In genomic region chr22:33921576-33922181, GRCh38 we compare ENCODE assay signal across 8 cellular contexts. TPM values are rescaled to one million over a fixed set of nuclear protein-coding genes. Genes with fewer than 3 reads are reported as not detected.
DNase-seq lines count a peak whose midpoint lies in the region; ATAC-seq and TF ChIP-seq lines count a peak whose summit lies in the region.

No MANE protein-coding gene starts in this region.

- H3K4me1 ChIP-seq in HAP-1 (peaks cover 16% of the 10 kb centered on the region), SK-N-SH (ENCODE audit: control insufficient read depth in 1 of 2, insufficient read depth in 2 of 2, low read depth in 1 of 2, low read length in 1 of 2) (peaks cover 0 to 21% of the 10 kb centered on the region in 2 experiments; a peak in 2 of 4 replicates)

- POLR2A ChIA-PET in SK-N-SH (lab: Yijun Ruan, JAX) = no interaction called here

- peaks cover 6% of the 10 kb centered on the region for H3F3A ChIP-seq in SK-N-SH (replicated peaks; ENCODE audit: insufficient read depth)

- ATAC-seq in left colon = peak; percentile 40
- ATAC-seq in GM21528 (IDR thresholded peaks at IDR 0.05; ENCODE audit: low FRiP score, unreplicated experiment) = no peak

- H3K27ac ChIP-seq in SK-N-SH (ENCODE audit: low read depth in 2 of 2, low read length in 1 of 2) = no peak overlapping the region; a peak in 1 of 4 replicates

- H3K79me2 ChIP-seq in SK-N-SH (ENCODE audit: insufficient read depth) = no peaks in the 10 kb centered on the region

- H3K9ac ChIP-seq in SK-N-SH = peak overlapping the region; percentile 52; the same call in 1 of the 2 replicates

- H3K4me3 ChIP-seq in HAP-1 = peak overlapping the region; percentile 50
- H3K4me3 ChIP-seq in SK-N-SH (ENCODE audit: low read depth in 2 of 2, low read length in 1 of 2) = peak overlapping the region; percentile 54 to 82

- TF ChIP-seq RAD21 in SK-N-SH (IDR thresholded peaks at IDR 0.05; ENCODE audit: low read length) = no peak

- H4K20me1 ChIP-seq in SK-N-SH (ENCODE audit: insufficient read depth) = 0 out of 2 replicates have a peak, but pooled peaks cover 9% of the 10 kb centered on the region

- intact Hi-C loops in left colon (cut with DNase I, micrococcal nuclease) = loop anchor here in 1 of 2 donors (10.0 kb wide), 1 partner anchor 397 kb away; no protein-coding TSS in a partner anchor

- H3K9me3 ChIP-seq in HAP-1 (no peaks in the 10 kb centered on the region), SK-N-SH (no peaks in the 10 kb centered on the region)

- peak overlapping the region; percentile 100 for H3K4me2 ChIP-seq in SK-N-SH

- no peaks in the 10 kb centered on the region for H3K9me2 ChIP-seq in SK-N-SH

- H2AFZ ChIP-seq in SK-N-SH (ENCODE audit: low read depth) = peak overlapping the region; percentile 100

- peak; percentile 25 for DNase-seq in ACHN
- peak; percentile 58 to 87 for DNase-seq in HAP-1 (ENCODE audit: low spot score in 2 of 2)
- peak; percentile 84 for DNase-seq in SK-N-SH
- DNase-seq in dedifferentiated amniotic fluid mesenchymal stem cell (ENCODE audit: extremely low spot score) = peak; percentile 34
- DNase-seq in left colon = peak; percentile 54 to 71
- DNase-seq in stimulated activated CD4-positive, alpha-beta T cell treated with anti-CD3 and anti-CD28 coated beads, Interleukin-2, amount 100 ng/mL, for 24 hours = peak; percentile 20 to 38
- no peak for DNase-seq in COLO829 (ENCODE audit: low spot score)

- H3K27me3 ChIP-seq in HAP-1 (ENCODE audit: low read depth) (no peaks in the 10 kb centered on the region), SK-N-SH (ENCODE audit: insufficient read depth) (no peaks in the 10 kb centered on the region; the same call in 1 of the 2 replicates)

- WGBS in SK-N-SH (ENCODE audit: low lambda C conversion rate) = 4% methylated on average over 23 of the region's 37 CpGs

- in situ Hi-C loops in ACHN (cut with HindIII; ENCODE audit: low pct_ligation_motif_present, low pct_unique_long_range_greater_than_20kb, low sequenced_read_pairs) = no loop called here
- in situ Hi-C loops in HAP-1 (cut with MboI; ENCODE audit: low sequenced_read_pairs) = loop anchor here (10.0 kb wide), 1 partner anchor 183 kb away; no protein-coding TSS in a partner anchor

- TF ChIP-seq CTCF in SK-N-SH (IDR thresholded peaks at IDR 0.05) = no peak

- no peak for TF ChIP-seq EP300 in SK-N-SH (IDR thresholded peaks at IDR 0.05; ENCODE audit: borderline replicate concordance in 1 of 2, low read depth in 1 of 2, low read length in 1 of 2)

- CTCF ChIA-PET in SK-N-SH (lab: Yijun Ruan, JAX) = interaction anchor here (0.6 to 5.3 kb wide), 10 partner anchors 11 to 1211 kb away, joined by 3 to 42 read pairs (median 14); no protein-coding TSS in a partner anchor

- H3K36me3 ChIP-seq in HAP-1 (replicated peaks) = no peaks in the 10 kb centered on the region
- no peaks in the 10 kb centered on the region for H3K36me3 ChIP-seq in SK-N-SH (replicated peaks in 1 of 2; ENCODE audit: control insufficient read depth in 1 of 2, insufficient read depth in 2 of 2, low read length in 1 of 2)

TF ChIP-seq in SK-N-SH, 30 proteins besides CTCF, POLR2A, EP300 and RAD21:
- TF ChIP-seq REST (IDR thresholded peaks at IDR 0.05; ENCODE audit: low read depth, low read length) (no peak), USF2 (IDR thresholded peaks at IDR 0.05; ENCODE audit: borderline replicate concordance, low read depth, low read length) (no peak), MXI1 (IDR thresholded peaks at IDR 0.05; ENCODE audit: low read depth, low read length) (no peak), FOXM1 (IDR thresholded peaks at IDR 0.05; ENCODE audit: low read depth) (no peak), FOSL2 (IDR thresholded peaks at IDR 0.05; ENCODE audit: borderline replicate concordance, low read depth) (no peak), PBX3 (IDR thresholded peaks at IDR 0.05) (no peak), IRF3 (IDR thresholded peaks at IDR 0.05; ENCODE audit: low read depth, low read length) (no peak), SMC3 (IDR thresholded peaks at IDR 0.05; ENCODE audit: low read depth, low read length) (no peak), MEF2A (IDR thresholded peaks at IDR 0.05; ENCODE audit: borderline replicate concordance, low read depth) (no peak), YY1 (IDR thresholded peaks at IDR 0.05; ENCODE audit: low read depth) (no peak), GABPA (IDR thresholded peaks at IDR 0.05; ENCODE audit: low read depth) (no peak), TAF1 (IDR thresholded peaks at IDR 0.05; ENCODE audit: borderline replicate concordance, low read depth, low read length) (no peak), CHD2 (IDR thresholded peaks at IDR 0.05; ENCODE audit: low read length, partially characterized antibody) (no peak), JUND (IDR thresholded peaks at IDR 0.05) (no peak), MAX (IDR thresholded peaks at IDR 0.05; ENCODE audit: low read depth) (no peak), TCF12 (IDR thresholded peaks at IDR 0.05) (no peak), ELF1 (IDR thresholded peaks at IDR 0.05) (no peak), GATA2 (CRISPR knock-in tag; IDR thresholded peaks at IDR 0.05) (no peak), NFIC (IDR thresholded peaks at IDR 0.05; ENCODE audit: borderline replicate concordance) (no peak)

RNA-seq across cellular contexts. Expression of gene LARGE1, which starts 1.4 kb away (rescaled TPM):
- polyA plus RNA-seq in SK-N-SH (2012; rRNA removed) = 1.1 and 1.2 TPM in 2 replicates
- 0.63 and 0.93 TPM in 2 replicates for polyA plus RNA-seq in SK-N-SH (2012; cell fraction: cytosol; rRNA removed)
- 1.4 and 2.8 TPM in 2 replicates for polyA plus RNA-seq in SK-N-SH (2012; cell fraction: nucleus; rRNA removed)
- total RNA-seq in left colon = 10 to 100 TPM; 51.6 to 69.6 TPM
